ENCODE assay signal across 26 cellular contexts in genomic region chr18:70243545-70243944, GRCh38. TPM values are rescaled to one million over a fixed set of nuclear protein-coding genes. Genes with fewer than 3 reads are reported as not detected.
A peak's percentile ranks its signal among the peaks of the same experiment; 100 is the strongest.
DNase-seq lines count a peak whose midpoint lies in the region; ATAC-seq, FAIRE-seq and TF ChIP-seq lines count a peak whose summit lies in the region.
"Had no signal": no experiment of that assay in that cellular context is flagged by ENCODE, and none has a peak within 500 bp of the region (broad histone marks: within the 10 kb centered on the region; RNA-seq: fewer than 3 reads in every experiment).

No MANE protein-coding gene starts in this region.

- H3K4me1 ChIP-seq in left lung (no peaks in the 10 kb centered on the region), suprapubic skin (no peaks in the 10 kb centered on the region), colonic mucosa (no peaks in the 10 kb centered on the region)

- peak overlapping the region in 1 of 2 donors; percentile 21 for H3K27ac ChIP-seq in left lung
- peak overlapping the region; percentile 63 for H3K27ac ChIP-seq in suprapubic skin
- H3K27ac ChIP-seq in colonic mucosa = no peak overlapping the region
- H3K27ac ChIP-seq: RWPE1 had no signal

- no peak overlapping the region for H3K9ac ChIP-seq in colonic mucosa (ENCODE audit: low read depth in 2 of 2, low read length in 2 of 2)

- H3K9me3 ChIP-seq in left lung (no peaks in the 10 kb centered on the region), suprapubic skin (no peaks in the 10 kb centered on the region), colonic mucosa (no peaks in the 10 kb centered on the region)

- H3K4me3 ChIP-seq in left lung (no peak overlapping the region), suprapubic skin (peak overlapping the region; percentile 6), colonic mucosa (no peak overlapping the region)
- H3K4me3 ChIP-seq: GM12878 had no signal

- WGBS in suprapubic skin = 51% methylated on average over 5 of the region's 5 CpGs

- H3K27me3 ChIP-seq in left lung (no peaks in the 10 kb centered on the region), suprapubic skin (no peaks in the 10 kb centered on the region), colonic mucosa (no peaks in the 10 kb centered on the region)

- TF ChIP-seq CTCF in left lung (IDR thresholded peaks at IDR 0.05) (no peak), suprapubic skin (IDR thresholded peaks at IDR 0.05) (no peak), colonic mucosa (IDR thresholded peaks at IDR 0.05) (no peak)

- TF ChIP-seq POLR2A in suprapubic skin (IDR thresholded peaks at IDR 0.05) = no peak

- no peak for FAIRE-seq in frontal cortex (lab: Jason Lieb, UNC)
- FAIRE-seq: GM12878 had no signal

- no peak for TF ChIP-seq EP300 in suprapubic skin (IDR thresholded peaks at IDR 0.05)

- ATAC-seq in left lung = peak; percentile 13
- ATAC-seq: GM12878; natural killer cell treated with Interleukin-12 subunit alpha and Interleukin-12 subunit beta and Interleukin-15 and Interleukin-18, amount 100 ng/mL, for 72 hours; stimulated activated naive B cell treated with anti-CD40 and anti-IgM and Interleukin-4, amounts not matched to agents 10 μg/mL and 1 μg/mL and 100 μg/mL, for 72 hours had no signal

- H3K36me3 ChIP-seq in left lung (no peaks in the 10 kb centered on the region), suprapubic skin (no peaks in the 10 kb centered on the region), colonic mucosa (no peaks in the 10 kb centered on the region)

- intact Hi-C loops in left lung (cut with DNase I) = no loop called here
- intact Hi-C loops in colonic mucosa (cut with DNase I) = no loop called here

- DNase-seq in LoVo (ENCODE audit: low spot score) (peak; percentile 42), astrocyte of the hippocampus (ENCODE audit: low read depth, low spot score) (peak; percentile 21), left lung (no peak), suprapubic skin (ENCODE audit: low spot score in 2 of 2) (no peak), colonic mucosa (no peak), NCI-H2081 (lab: John Stamatoyannopoulos, UW) (no peak), frontal cortex (ENCODE audit: low spot score in 2 of 2) (no peak)
- DNase-seq: activated CD4-positive, alpha-beta memory T cell treated with anti-CD3 and anti-CD28 coated beads, Interleukin-2, amount 10 ng/mL, durations not matched to agents 7 days and 5 days; activated CD4-positive, CD25-positive, alpha-beta regulatory T cell treated with anti-CD3 and anti-CD28 coated beads, Interleukin-2, amount 50 U/mL, for 72 hours; activated CD8-positive, alpha-beta memory T cell treated with anti-CD3 and anti-CD28 coated beads, Interleukin-2, amount 50 U/mL, for 48 hours; activated naive CD4-positive, alpha-beta T cell treated with anti-CD3 and anti-CD28 coated beads, Interleukin-2, amount 10 ng/mL, durations not matched to agents 7 days and 5 days; amniotic stem cell; CD4-positive, alpha-beta T cell; cortex of kidney; EL; HFFc6; IMR-90; NCI-H1092 treated with DMSO at 0.1 percent for 48 hours; NCI-H187; NCI-H82; right cardiac atrium; stimulated activated CD4-positive, alpha-beta T cell treated with anti-CD3 and anti-CD28 coated beads, Interleukin-4, amount 100 ng/mL, for 24 hours; stimulated activated naive B cell treated with anti-CD40 and anti-IgM and Interleukin-4, amounts not matched to agents 10 μg/mL and 1 μg/mL and 100 μg/mL, for 72 hours had no signal

RNA-seq across cellular contexts. Expression of gene RTTN, which starts 38.1 kb away (rescaled TPM):
- 10 to 100 TPM in 1 of 2 donors, 1 to 10 TPM in 1; 9.8 to 12.7 TPM for total RNA-seq in left lung
- total RNA-seq in suprapubic skin = 10 to 100 TPM in 2 of 4 donors, 1 to 10 TPM in 2; 8.4 to 26.1 (median 12.5) TPM
- total RNA-seq in colonic mucosa = 10 to 100 TPM in 1 of 2 donors, 1 to 10 TPM in 1; 6.5 to 16.7 TPM
- 29.3 TPM for total RNA-seq in frontal cortex

RNA-seq across cellular contexts. Expression of gene SOCS6, which starts 45.3 kb away (rescaled TPM):
- 10 to 100 TPM; 18.0 to 22.2 TPM for total RNA-seq in left lung
- total RNA-seq in suprapubic skin = 10 to 100 TPM; 16.3 to 26.5 (median 18.5) TPM
- 10 to 100 TPM; 34.2 to 54.8 TPM for total RNA-seq in colonic mucosa
- 53.4 TPM for total RNA-seq in frontal cortex

Comparison
In these comparisons a context has a peak if more than half of its experiments do, and no peak if none do; other contexts are left out.
1. DNase-seq: peak in LoVo (single experiment) and astrocyte of the hippocampus (single experiment); none in left lung (0 of 2), suprapubic skin (0 of 2), colonic mucosa (single experiment), NCI-H2081 (0 of 2) and frontal cortex (0 of 2).